Comparison of ENCODE assay signal across 8 cellular contexts in genomic region chr16:82653550-82654511, GRCh38. TPM values are rescaled to one million over a fixed set of nuclear protein-coding genes. Genes with fewer than 3 reads are reported as not detected.
DNase-seq lines count a peak whose midpoint lies in the region; ATAC-seq, FAIRE-seq and TF ChIP-seq lines count a peak whose summit lies in the region.

No MANE protein-coding gene starts in this region.

- FAIRE-seq in RCC 7860 (lab: Jason Lieb, UNC), result peak; percentile 96

- ATAC-seq in GM18868 (IDR thresholded peaks at IDR 0.05; ENCODE audit: unreplicated experiment) (peak; percentile 72), HG02943 (IDR thresholded peaks at IDR 0.05; ENCODE audit: low read depth, unreplicated experiment) (peak; percentile 63)

- CTCF ChIA-PET in HEK293T (lab: Yijun Ruan, JAX), result no interaction called here

- POLR2A ChIA-PET in HEK293T (lab: Yijun Ruan, JAX), result no interaction called here

- DNase-seq in RCC 7860 (ENCODE audit: low spot score) (peak; percentile 98), amniotic stem cell (lab: John Stamatoyannopoulos, UW) (peak; percentile 47), lung microvascular endothelial cell (ENCODE audit: low read depth in 2 of 2) (peak; percentile 87 to 89), HEK293T (ENCODE audit: extremely low spot score) (no peak), NCI-H187 (lab: John Stamatoyannopoulos, UW) (no peak), NCI-H146 treated with DMSO at 0.1 percent for 48 hours (lab: John Stamatoyannopoulos, UW; ENCODE audit: unreplicated experiment) (no peak)

TF ChIP-seq in HEK293T, 16 proteins besides CTCF, POLR2A, EP300 and RAD21:
- TF ChIP-seq FOXM1 (IDR thresholded peaks at IDR 0.05; ENCODE audit: borderline replicate concordance), result no peak
- TF ChIP-seq TARDBP (IDR thresholded peaks at IDR 0.05), result no peak
- no peak for TF ChIP-seq LEF1 (IDR thresholded peaks at IDR 0.05; ENCODE audit: borderline replicate concordance)
- no peak for TF ChIP-seq SUZ12 (IDR thresholded peaks at IDR 0.05)
- no peak for TF ChIP-seq BHLHE40 (IDR thresholded peaks at IDR 0.05; ENCODE audit: borderline replicate concordance)
- no peak for TF ChIP-seq ARNT (IDR thresholded peaks at IDR 0.05)
- no peak for TF ChIP-seq ZNF384 (IDR thresholded peaks at IDR 0.05)
- no peak for TF ChIP-seq L3MBTL2 (conservative IDR thresholded peaks at IDR 0.05)
- no peak for TF ChIP-seq HDGF (IDR thresholded peaks at IDR 0.05; ENCODE audit: borderline replicate concordance)
- no peak for TF ChIP-seq ELF4 (IDR thresholded peaks at IDR 0.05)
- TF ChIP-seq NFRKB (IDR thresholded peaks at IDR 0.05), result no peak
- no peak for TF ChIP-seq PKNOX1 (IDR thresholded peaks at IDR 0.05)
- TF ChIP-seq SP1 (IDR thresholded peaks at IDR 0.05), result no peak
- no peak for TF ChIP-seq FOXA1 (IDR thresholded peaks at IDR 0.05)
- no peak for TF ChIP-seq FOXK2 (IDR thresholded peaks at IDR 0.05)
- no peak for TF ChIP-seq CTBP1 (IDR thresholded peaks at IDR 0.05; ENCODE audit: borderline replicate concordance)

RNA-seq across cellular contexts. Expression of gene CDH13, which starts 27.1 kb away (rescaled TPM):
- total RNA-seq in lung microvascular endothelial cell, result 14.5 and 23.5 TPM in 2 replicates

Comparison
In these comparisons a context has a peak if more than half of its experiments do, and no peak if none do; other contexts are left out.
1. DNase-seq: peak in RCC 7860 (single experiment), amniotic stem cell (single experiment) and lung microvascular endothelial cell (2 of 2); none in HEK293T (single experiment), NCI-H187 (0 of 2) and NCI-H146 treated with DMSO at 0.1 percent for 48 hours (single experiment).